8 cellular contexts compared by ENCODE assay signal in the genomic region with DNA sequence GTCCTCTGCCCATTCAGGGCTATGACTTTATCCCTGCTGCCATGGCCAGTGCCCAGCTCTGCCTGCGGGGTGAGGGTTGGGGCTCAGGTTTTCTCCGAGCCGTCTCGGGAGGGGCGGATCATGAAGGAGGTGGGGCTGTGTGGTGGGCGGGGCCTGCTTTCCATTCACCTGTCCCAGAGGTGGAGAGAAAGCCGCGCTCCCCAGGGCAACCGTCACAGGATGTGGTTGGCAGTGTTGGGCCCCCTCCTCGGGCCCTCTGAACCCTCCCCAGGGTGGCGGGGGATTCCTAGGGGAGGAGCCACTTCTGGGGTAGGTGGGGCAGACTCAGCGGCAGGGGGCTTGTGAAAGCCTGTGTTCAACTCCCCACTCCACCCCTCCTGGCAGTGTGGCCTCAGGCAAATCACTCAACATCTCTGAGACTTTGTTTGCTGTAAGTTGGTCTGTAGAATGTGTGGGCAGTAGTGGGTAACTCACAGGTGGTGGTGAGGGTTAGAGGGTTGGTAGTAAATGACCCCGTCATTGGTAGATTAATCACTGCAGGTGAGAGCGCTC. TPM values are rescaled to one million over a fixed set of nuclear protein-coding genes. Genes with fewer than 3 reads are reported as not detected.
DNase-seq lines count a peak whose midpoint lies in the region; ATAC-seq and TF ChIP-seq lines count a peak whose summit lies in the region.

No MANE protein-coding gene starts in this region.

- H3K36me3 ChIP-seq in left lung = no peaks in the 10 kb centered on the region

- H3K27ac ChIP-seq in left lung = no peak overlapping the region

- DNase-seq in NCI-H774 (lab: John Stamatoyannopoulos, UW) (peak; percentile 62), left lung (peak in 1 of 2 donors; percentile 55), DMS79 treated with DMSO at 0.1 percent for 48 hours (lab: John Stamatoyannopoulos, UW) (no peak), dedifferentiated amniotic fluid mesenchymal stem cell (ENCODE audit: extremely low spot score) (no peak), NCI-H345 (lab: John Stamatoyannopoulos, UW) (no peak)
- peak; percentile 90 for DNase-seq in activated T-cell treated with anti-CD3 and anti-CD28 coated beads, Interleukin-2, amount 50 U/mL, for 24 hours
- peak; percentile 52 for DNase-seq in stimulated activated CD8-positive, alpha-beta memory T cell treated with anti-CD3 and anti-CD28 coated beads, Interleukin-7, amount 100 ng/mL, for 24 hours (ENCODE audit: low read depth)

- no peaks in the 10 kb centered on the region for H3K9me3 ChIP-seq in left lung

- H3K4me3 Mint-ChIP-seq in activated T-cell treated with anti-CD3 and anti-CD28 coated beads, Interleukin-2, amount 50 U/mL, for 24 hours = peak overlapping the region; percentile 68

- H3K9me3 Mint-ChIP-seq in activated T-cell treated with anti-CD3 and anti-CD28 coated beads, Interleukin-2, amount 50 U/mL, for 24 hours = no peaks in the 10 kb centered on the region

- H3K27me3 ChIP-seq in left lung = peaks cover 3 to 62% of the 10 kb centered on the region in 2 donors

- H3K4me1 ChIP-seq in left lung = peaks cover 0 to 38% of the 10 kb centered on the region in 2 donors

- peak overlapping the region; percentile 96 for H3K27ac Mint-ChIP-seq in activated T-cell treated with anti-CD3 and anti-CD28 coated beads, Interleukin-2, amount 50 U/mL, for 24 hours

- H3K4me1 Mint-ChIP-seq in activated T-cell treated with anti-CD3 and anti-CD28 coated beads, Interleukin-2, amount 50 U/mL, for 24 hours (ENCODE audit: low read depth) = peaks cover 88% of the 10 kb centered on the region

- peaks cover 87% of the 10 kb centered on the region for H3K36me3 Mint-ChIP-seq in activated T-cell treated with anti-CD3 and anti-CD28 coated beads, Interleukin-2, amount 50 U/mL, for 24 hours (ENCODE audit: low read depth)

- no peak overlapping the region for H3K4me3 ChIP-seq in left lung

- ATAC-seq in left lung (peak; percentile 75), HG03025 (IDR thresholded peaks at IDR 0.05; ENCODE audit: low FRiP score, unreplicated experiment) (no peak)

- intact Hi-C loops in left lung (cut with DNase I) = no loop called here

- no peaks in the 10 kb centered on the region for H3K27me3 Mint-ChIP-seq in activated T-cell treated with anti-CD3 and anti-CD28 coated beads, Interleukin-2, amount 50 U/mL, for 24 hours

- TF ChIP-seq CTCF in left lung (IDR thresholded peaks at IDR 0.05) = no peak

RNA-seq across cellular contexts. Expression of gene CD6, which starts 50.3 kb away (rescaled TPM):
- total RNA-seq in left lung = 1 to 10 TPM; 1.7 to 6.3 TPM

Comparison
In these comparisons a context has a peak if more than half of its experiments do, and no peak if none do; other contexts are left out.
1. DNase-seq: peak in NCI-H774 (single experiment), activated T-cell treated with anti-CD3 and anti-CD28 coated beads, Interleukin-2, amount 50 U/mL, for 24 hours (single experiment) and stimulated activated CD8-positive, alpha-beta memory T cell treated with anti-CD3 and anti-CD28 coated beads, Interleukin-7, amount 100 ng/mL, for 24 hours (single experiment); none in DMS79 treated with DMSO at 0.1 percent for 48 hours (single experiment), dedifferentiated amniotic fluid mesenchymal stem cell (single experiment) and NCI-H345 (single experiment).